8 cellular contexts compared by ENCODE assay signal in genomic region chrX:154019061-154019621, GRCh38. TPM values are rescaled to one million over a fixed set of nuclear protein-coding genes. Genes with fewer than 3 reads are reported as not detected.
DNase-seq lines count a peak whose midpoint lies in the region; ATAC-seq lines count a peak whose summit lies in the region.

No MANE protein-coding gene starts in this region.

- no peak overlapping the region; the same call in 1 of the 2 replicates for H3K9ac ChIP-seq in iPS-20b (ENCODE audit: low read depth, low read length)

- H3K36me3 Mint-ChIP-seq in activated naive CD4-positive, alpha-beta T cell treated with anti-CD3 and anti-CD28 coated beads, Interleukin-2, amount 50 U/mL, for 72 hours: peaks cover 0 to 5% of the 10 kb centered on the region in 2 donors

- H3K4me3 ChIP-seq in iPS-20b (ENCODE audit: low read length): peak overlapping the region; percentile 52; the same call in 1 of the 2 replicates

- no peaks in the 10 kb centered on the region for H3K9me3 ChIP-seq in iPS-20b (ENCODE audit: insufficient read depth, low read depth, low read length)

- no peak overlapping the region for H3K27ac ChIP-seq in iPS-20b (ENCODE audit: low read length)

- DNase-seq in activated naive CD4-positive, alpha-beta T cell treated with anti-CD3 and anti-CD28 coated beads, Interleukin-2, amount 50 U/mL, for 72 hours (ENCODE audit: low spot score in 2 of 2): peak in 1 of 2 donors; percentile 24
- DNase-seq in stimulated activated naive CD4-positive, alpha-beta T cell treated with Interleukin-2 at 50 U/mL for 16 hours (lab: John Stamatoyannopoulos, UW): peak; percentile 18
- no peak for DNase-seq in NCI-H2107 (lab: John Stamatoyannopoulos, UW)

- H3K4me1 ChIP-seq in iPS-20b (ENCODE audit: insufficient read depth, low read length): peaks cover 12% of the 10 kb centered on the region; the same call in 1 of the 2 replicates

- peaks cover 9% of the 10 kb centered on the region; the same call in 1 of the 2 replicates for H3K36me3 ChIP-seq in iPS-20b (ENCODE audit: insufficient read depth, low read depth, low read length)

- H3K27me3 ChIP-seq in iPS-20b (ENCODE audit: insufficient read depth, low read length): no peaks in the 10 kb centered on the region

- no peaks in the 10 kb centered on the region for H3K9me3 Mint-ChIP-seq in activated naive CD4-positive, alpha-beta T cell treated with anti-CD3 and anti-CD28 coated beads, Interleukin-2, amount 50 U/mL, for 72 hours

- H3K27ac Mint-ChIP-seq in activated naive CD4-positive, alpha-beta T cell treated with anti-CD3 and anti-CD28 coated beads, Interleukin-2, amount 50 U/mL, for 72 hours: peak overlapping the region; percentile 92 to 98

- ATAC-seq in GM18502 (IDR thresholded peaks at IDR 0.05; ENCODE audit: poor library complexity, unreplicated experiment): peak; percentile 15
- ATAC-seq in HG03135 (IDR thresholded peaks at IDR 0.05; ENCODE audit: unreplicated experiment): peak; percentile 20
- ATAC-seq in activated naive CD4-positive, alpha-beta T cell treated with anti-CD3 and anti-CD28 coated beads, Interleukin-2, amount 50 U/mL, for 72 hours: peak; percentile 8 to 9
- no peak for ATAC-seq in GM19395 (IDR thresholded peaks at IDR 0.05; ENCODE audit: unreplicated experiment)
- ATAC-seq in GM21825 (IDR thresholded peaks at IDR 0.05; ENCODE audit: unreplicated experiment): no peak

RNA-seq across cellular contexts. Expression of gene IRAK1, which starts 0.6 kb away (rescaled TPM):
- 100 to 1,000 TPM; 104 to 123 TPM for total RNA-seq in activated naive CD4-positive, alpha-beta T cell treated with anti-CD3 and anti-CD28 coated beads, Interleukin-2, amount 50 U/mL, for 72 hours

RNA-seq across cellular contexts. Expression of gene TMEM187, which starts 46.6 kb away (rescaled TPM):
- total RNA-seq in activated naive CD4-positive, alpha-beta T cell treated with anti-CD3 and anti-CD28 coated beads, Interleukin-2, amount 50 U/mL, for 72 hours: 1 to 10 TPM; 5.1 to 6.4 TPM

RNA-seq across cellular contexts. Expression of gene HCFC1, which starts 47.5 kb away (rescaled TPM):
- total RNA-seq in activated naive CD4-positive, alpha-beta T cell treated with anti-CD3 and anti-CD28 coated beads, Interleukin-2, amount 50 U/mL, for 72 hours: 100 to 1,000 TPM in 1 of 2 donors, 10 to 100 TPM in 1; 95.9 to 102 TPM

Comparison
In these comparisons a context has a peak if more than half of its experiments do, and no peak if none do; other contexts are left out.
1. ATAC-seq: peak in GM18502 (single experiment), HG03135 (single experiment) and activated naive CD4-positive, alpha-beta T cell treated with anti-CD3 and anti-CD28 coated beads, Interleukin-2, amount 50 U/mL, for 72 hours (2 of 2); none in GM19395 (single experiment) and GM21825 (single experiment).